Comparison of ENCODE assay signal across 14 cellular contexts in genomic region chr18:12048827-12049175, GRCh38. TPM values are rescaled to one million over a fixed set of nuclear protein-coding genes. Genes with fewer than 3 reads are reported as not detected.
A peak's percentile ranks its signal among the peaks of the same experiment; 100 is the strongest.
DNase-seq lines count a peak whose midpoint lies in the region; ATAC-seq and TF ChIP-seq lines count a peak whose summit lies in the region.
"Had no signal": no experiment of that assay in that cellular context is flagged by ENCODE, and none has a peak within 500 bp of the region (broad histone marks: within the 10 kb centered on the region; RNA-seq: fewer than 3 reads in every experiment).

No MANE protein-coding gene starts in this region.

- H3K9me3 ChIP-seq in mammary epithelial cell (replicated peaks; ENCODE audit: insufficient read depth, low read length): no peaks in the 10 kb centered on the region
- H3K9me3 ChIP-seq in breast epithelium: no peaks in the 10 kb centered on the region
- no peaks in the 10 kb centered on the region for H3K9me3 ChIP-seq in adipocyte (ENCODE audit: control insufficient read depth, low read length)
- H3K9me3 ChIP-seq: gastrocnemius medialis had no signal

- no peaks in the 10 kb centered on the region for H3K79me2 ChIP-seq in mammary epithelial cell (ENCODE audit: insufficient read depth, low read length)

- H3K27me3 ChIP-seq in mammary epithelial cell (ENCODE audit: insufficient read depth, low read length) (no peaks in the 10 kb centered on the region), breast epithelium (no peaks in the 10 kb centered on the region), adipocyte (replicated peaks; ENCODE audit: control insufficient read depth, insufficient read depth, low read length) (peaks cover 3% of the 10 kb centered on the region)

- BruUV-seq in mammary epithelial cell (replicated peaks; lab: Mats Ljungman, UMichigan): no TSS peak

- ATAC-seq in GM21381 (IDR thresholded peaks at IDR 0.05; ENCODE audit: unreplicated experiment): no peak
- no peak for ATAC-seq in GM21576 (IDR thresholded peaks at IDR 0.05; ENCODE audit: unreplicated experiment)
- no peak for ATAC-seq in HG02885 (IDR thresholded peaks at IDR 0.05; ENCODE audit: poor library complexity, unreplicated experiment)
- ATAC-seq: gastrocnemius medialis, T-cell had no signal

- no peak for TF ChIP-seq POLR2A in breast epithelium (IDR thresholded peaks at IDR 0.05)

- H3K9ac ChIP-seq in mammary epithelial cell (ENCODE audit: insufficient read depth, low read length) (no peak overlapping the region), adipocyte (ENCODE audit: low read length) (no peak overlapping the region)

- intact Hi-C loops in mammary epithelial cell (cut with micrococcal nuclease): no loop called here
- intact Hi-C loops in breast epithelium (cut with DNase I; ENCODE audit: low total_unique reads): no loop called here

- in situ Hi-C loops in mammary epithelial cell (cut with MboI; ENCODE audit: low sequenced_read_pairs in 2 of 2): loop anchor here in 1 of 2 donors (25.0 kb wide), 2 partner anchors 312 to 386 kb away; no protein-coding TSS in a partner anchor

- H3K27ac ChIP-seq in mammary epithelial cell (ENCODE audit: insufficient read depth, low read depth, low read length) (peak overlapping the region; percentile 42), breast epithelium (no peak overlapping the region)
- H3K27ac ChIP-seq: gastrocnemius medialis had no signal

- H3K4me1 ChIP-seq in mammary epithelial cell (ENCODE audit: insufficient read depth, low read length) (peaks cover 14% of the 10 kb centered on the region), breast epithelium (no peaks in the 10 kb centered on the region), adipocyte (ENCODE audit: control insufficient read depth, insufficient read depth, low read length) (peaks cover 5% of the 10 kb centered on the region)
- H3K4me1 ChIP-seq: gastrocnemius medialis had no signal

- CTCF ChIA-PET in mammary epithelial cell (lab: Charles Lee; ENCODE audit: low non-redundant PET): no interaction called here

- DNase-seq in mammary epithelial cell (peak; percentile 86), breast epithelium (ENCODE audit: low spot score in 2 of 2) (no peak), adipocyte (ENCODE audit: low read depth) (peak; percentile 32), iris pigment epithelial cell (ENCODE audit: low read depth) (peak; percentile 67), T-helper 9 cell (no peak)
- DNase-seq: activated gamma-delta T cell treated with Interleukin-2 at 50 U/mL for 16 hours, DMS79 treated with DMSO at 0.1 percent for 48 hours, gastrocnemius medialis, NCI-H2029, T-cell had no signal

- TF ChIP-seq CTCF in mammary epithelial cell (conservative IDR thresholded peaks at IDR 0.05 in 1 of 2, IDR thresholded peaks at IDR 0.05 in 1 of 2; ENCODE audit: extremely low read depth in 1 of 2, insufficient read depth in 1 of 2, low read depth in 1 of 2, low read length in 2 of 2) (no peak), breast epithelium (IDR thresholded peaks at IDR 0.05) (no peak)

- H3K4me3 ChIP-seq in mammary epithelial cell (replicated peaks in 1 of 3; ENCODE audit: insufficient read depth in 1 of 3, low read depth in 2 of 3, low read length in 3 of 3) (no peak overlapping the region), breast epithelium (no peak overlapping the region), adipocyte (ENCODE audit: low read length) (no peak overlapping the region)
- H3K4me3 ChIP-seq: gastrocnemius medialis had no signal

- dilution Hi-C loops in mammary epithelial cell (cut with HindIII; ENCODE audit: low sequenced_read_pairs): no loop called here

- H4K20me1 ChIP-seq in mammary epithelial cell (ENCODE audit: insufficient read depth, low read length): no peaks in the 10 kb centered on the region

- H3K36me3 ChIP-seq in mammary epithelial cell (ENCODE audit: insufficient read depth, low read length) (no peaks in the 10 kb centered on the region), breast epithelium (no peaks in the 10 kb centered on the region), adipocyte (ENCODE audit: control insufficient read depth, insufficient read depth, low read length, severe bottlenecking) (no peaks in the 10 kb centered on the region)
- H3K36me3 ChIP-seq: gastrocnemius medialis had no signal

- peak overlapping the region; percentile 86 for H2AFZ ChIP-seq in mammary epithelial cell (ENCODE audit: low read depth, low read length)

- 25% methylated on average over 2 of the region's 2 CpGs for WGBS in mammary epithelial cell (ENCODE audit: low coverage, missing lambda C conversion rate)

- peak overlapping the region; percentile 38 for H3K4me2 ChIP-seq in mammary epithelial cell (ENCODE audit: insufficient read depth, low read depth, low read length)

RNA-seq across cellular contexts. Expression of gene ANKRD62, which starts 44.8 kb away (rescaled TPM):
- total RNA-seq in mammary epithelial cell: not detected
- polyA plus RNA-seq in mammary epithelial cell: not detected
- polyA minus RNA-seq in mammary epithelial cell: not detected
- total RNA-seq in breast epithelium: not detected
- total RNA-seq: gastrocnemius medialis, neural crest cell, T-cell had no signal

Comparison
In these comparisons a context has a peak if more than half of its experiments do, and no peak if none do; other contexts are left out.
1. DNase-seq: peak in mammary epithelial cell (single experiment), adipocyte (single experiment) and iris pigment epithelial cell (single experiment); none in breast epithelium (0 of 2) and T-helper 9 cell (single experiment).